ENCODE assay signal across 25 cellular contexts in the genomic region with DNA sequence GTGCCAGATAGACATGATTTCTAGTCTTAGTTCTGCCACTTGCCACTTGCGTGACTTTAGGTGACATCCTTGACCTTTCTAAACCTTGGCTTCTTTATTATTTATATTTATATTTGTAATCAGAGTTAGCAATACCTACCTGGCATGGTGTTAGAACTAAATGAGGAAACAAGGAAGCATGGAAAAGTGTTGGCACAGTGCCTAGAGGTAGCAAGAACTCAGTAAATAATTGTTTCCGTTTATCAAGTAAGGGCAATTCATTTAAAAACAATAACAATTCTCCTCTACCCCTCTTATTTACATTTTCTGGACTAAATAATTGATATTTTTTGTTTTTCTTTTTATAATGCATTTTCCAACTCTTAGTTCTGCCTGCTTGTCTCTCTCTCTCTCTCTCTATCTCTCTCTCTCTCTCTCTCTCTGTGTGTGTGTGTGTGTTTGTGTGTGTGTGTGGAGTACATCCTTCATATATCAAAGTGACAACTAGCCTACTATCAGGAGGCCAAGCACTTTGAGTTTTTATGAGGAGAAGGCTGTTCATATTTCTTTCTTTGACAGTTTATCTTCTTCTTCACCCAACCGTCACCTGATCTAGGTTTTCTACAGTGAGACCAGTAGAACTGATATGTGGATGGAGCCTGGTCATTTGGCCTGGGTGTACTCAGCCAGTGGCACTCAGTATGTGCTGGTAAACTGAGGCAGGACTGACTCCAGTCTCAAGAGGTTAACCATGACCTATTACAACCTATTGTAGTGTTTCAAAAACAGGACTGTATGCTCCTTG.
"Had no signal": no experiment of that assay in that cellular context is flagged by ENCODE, and none has a peak within 500 bp of the region (broad histone marks: within the 10 kb centered on the region; RNA-seq: fewer than 3 reads in every experiment).

No MANE protein-coding gene starts in this region.

- DNase-seq: activated B cell treated with CpG ODN at 0.5 μM for 24 hours; activated CD4-positive, alpha-beta memory T cell treated with anti-CD3 and anti-CD28 coated beads for 36 hours; activated CD4-positive, alpha-beta T cell treated with anti-CD3 and anti-CD28 coated beads, Interleukin-2, amount 10 ng/mL, durations not matched to agents 7 days and 5 days; activated CD8-positive, alpha-beta memory T cell treated with anti-CD3 and anti-CD28 coated beads for 24 hours; activated effector memory CD4-positive, alpha-beta T cell treated with anti-CD3 and anti-CD28 coated beads, Interleukin-2, amount 50 U/mL, for 16 hours; activated naive CD4-positive, alpha-beta T cell treated with Interleukin-2 at 50 U/mL for 16 hours; activated naive CD8-positive, alpha-beta T cell treated with anti-CD3 and anti-CD28 coated beads, Interleukin-2, amount 50 U/mL, for 24 hours; activated T-cell treated with anti-CD3 and anti-CD28 coated beads, Interleukin-2, amount 50 U/mL, for 4 hours; amniotic stem cell; body of pancreas; central memory CD4-positive, alpha-beta T cell; MM.1S; NCI-H1105; NCI-H1436; NCI-H187; NCI-H2081; NCI-H2171; NCI-H2227 treated with DMSO at 0.1 percent for 48 hours; NCI-H524 treated with DMSO at 0.1 percent for 48 hours; NCI-H82; PC-3; SHP77 treated with DMSO at 0.1 percent for 48 hours; T-helper 17 cell; T1000 had no signal

- ATAC-seq: activated naive CD4-positive, alpha-beta T cell treated with anti-CD3 and anti-CD28 coated beads, Interleukin-2, amount 50 U/mL, for 72 hours; activated naive CD8-positive, alpha-beta T cell treated with anti-CD3 and anti-CD28 coated beads, Interleukin-2, amount 50 U/mL, for 24 hours; activated T-cell treated with anti-CD3 and anti-CD28 coated beads, Interleukin-2, amount 50 U/mL, for 4 hours; body of pancreas; PC-3; T-helper 17 cell had no signal
